ENCODE assay signal across 8 cellular contexts in the genomic region with DNA sequence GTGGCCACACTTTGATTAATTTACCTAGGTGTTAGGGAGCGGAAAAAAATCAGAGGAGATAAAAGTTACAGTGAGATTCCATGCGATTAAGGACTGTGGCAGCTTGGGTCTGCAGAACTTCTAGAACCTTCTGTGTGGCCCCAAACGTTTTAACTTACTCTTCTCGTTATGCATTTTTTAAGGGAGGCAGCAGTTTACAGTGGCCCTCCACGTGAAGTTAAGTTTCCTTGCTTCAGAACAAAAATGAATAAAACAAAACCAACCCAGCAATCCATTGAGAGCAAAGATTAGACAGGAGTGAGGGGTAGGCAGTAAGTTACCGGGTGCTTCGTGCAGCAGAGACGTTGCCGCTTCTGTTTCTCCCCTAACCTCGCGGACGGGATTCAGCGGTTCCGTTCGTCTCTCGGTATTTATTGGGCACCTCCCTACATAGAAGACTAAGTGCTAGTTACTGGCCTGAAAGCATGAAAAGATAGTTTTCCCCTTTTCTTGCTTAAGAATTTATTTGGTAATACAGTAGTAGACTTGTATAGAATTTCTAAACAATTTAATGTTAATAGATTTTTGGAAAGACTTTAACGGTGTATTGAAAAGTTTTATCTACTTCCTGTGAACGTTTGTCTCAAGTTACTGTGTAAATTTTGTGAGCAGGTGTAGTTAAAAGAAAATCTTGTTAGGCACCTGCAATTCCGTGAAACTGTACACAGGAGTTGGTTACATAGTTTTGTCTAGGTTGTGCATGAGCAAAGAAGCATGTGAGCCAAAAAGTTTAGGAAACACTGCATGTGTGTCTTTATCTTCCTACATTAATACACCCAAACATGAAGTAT. TPM values are rescaled to one million over a fixed set of nuclear protein-coding genes. Genes with fewer than 3 reads are reported as not detected.
DNase-seq lines count a peak whose midpoint lies in the region; TF ChIP-seq lines count a peak whose summit lies in the region.

No MANE protein-coding gene starts in this region.

- no peak for TF ChIP-seq CTCF in foreskin fibroblast (IDR thresholded peaks at IDR 0.05; ENCODE audit: low read depth, low read length)
- TF ChIP-seq CTCF in neutrophil (IDR thresholded peaks at IDR 0.05), result no peak

- DNase-seq in activated gamma-delta T cell treated with Interleukin-2 at 50 U/mL for 16 hours (peak; percentile 12), activated gamma-delta T cell (lab: John Stamatoyannopoulos, UW) (no peak), NCI-H526 (lab: John Stamatoyannopoulos, UW) (peak; percentile 35 to 44), foreskin fibroblast (peak; percentile 15 to 54), NCI-H1694 treated with DMSO at 0.1 percent for 48 hours (lab: John Stamatoyannopoulos, UW) (no peak), mucosa of gallbladder (ENCODE audit: low spot score) (no peak)
- peak; percentile 29 for DNase-seq in activated T-cell treated with anti-CD3 and anti-CD28 coated beads, Interleukin-2, amount 50 U/mL, for 1 hour

- H3K4me1 ChIP-seq in neutrophil (ENCODE audit: control insufficient read depth in 1 of 2, insufficient read depth in 1 of 2, low read depth in 1 of 2, low read length in 1 of 2), result peaks cover 15 to 20% of the 10 kb centered on the region in 2 experiments

- no peaks in the 10 kb centered on the region for H3K9me3 ChIP-seq in neutrophil

- no peaks in the 10 kb centered on the region for H3K36me3 ChIP-seq in neutrophil

- H3K4me3 ChIP-seq in foreskin fibroblast (ENCODE audit: low read depth in 1 of 2, low read length in 2 of 2) (peak overlapping the region; percentile 82 to 95), neutrophil (ENCODE audit: low read depth in 1 of 2, low read length in 1 of 2) (peak overlapping the region; percentile 45 to 61)

- peaks cover 28% of the 10 kb centered on the region for H3K27me3 ChIP-seq in neutrophil

- no peak overlapping the region for H3K27ac ChIP-seq in neutrophil

RNA-seq across cellular contexts. Expression of gene BAG2, which starts 1.1 kb away (rescaled TPM):
- 19.9 TPM for total RNA-seq in mucosa of gallbladder

RNA-seq across cellular contexts. Expression of gene RAB23, which starts 48.8 kb away (rescaled TPM):
- total RNA-seq in mucosa of gallbladder, result 38.7 TPM

Comparison
In these comparisons a context has a peak if more than half of its experiments do, and no peak if none do; other contexts are left out.
1. DNase-seq: peak in activated gamma-delta T cell treated with Interleukin-2 at 50 U/mL for 16 hours (single experiment), NCI-H526 (2 of 2), activated T-cell treated with anti-CD3 and anti-CD28 coated beads, Interleukin-2, amount 50 U/mL, for 1 hour (single experiment) and foreskin fibroblast (2 of 2); none in activated gamma-delta T cell (single experiment), NCI-H1694 treated with DMSO at 0.1 percent for 48 hours (single experiment) and mucosa of gallbladder (single experiment).